ENCODE assay signal across 8 cellular contexts in the genomic region with DNA sequence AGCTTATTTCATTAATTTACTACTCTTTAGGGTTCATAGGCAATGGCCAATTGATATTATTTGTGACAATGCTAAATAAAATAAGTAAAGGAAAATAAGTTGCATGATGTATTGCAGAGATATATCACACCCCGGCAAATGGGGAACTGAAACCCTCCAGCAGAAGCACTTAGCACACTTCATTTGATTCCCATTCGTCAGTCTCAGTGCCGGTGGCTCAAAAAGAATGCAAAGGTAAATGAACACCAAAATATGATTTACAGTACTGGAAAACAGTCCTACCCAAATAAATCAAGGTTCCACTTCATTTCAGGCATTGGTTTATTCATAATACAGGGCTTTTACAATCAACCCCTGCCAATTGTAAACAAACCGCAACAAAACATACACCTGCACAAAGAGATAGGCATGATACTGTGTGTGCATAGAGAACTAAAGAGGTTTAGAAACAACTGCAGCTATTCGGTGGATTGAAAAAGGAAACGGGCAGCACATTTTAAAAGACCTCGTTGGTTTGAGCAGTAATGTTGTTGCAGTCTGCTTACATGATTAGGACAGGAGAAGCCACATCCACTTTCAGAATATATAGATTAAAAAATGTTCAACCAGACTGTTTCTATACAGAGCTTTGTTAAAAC.
DNase-seq lines count a peak whose midpoint lies in the region; ATAC-seq and TF ChIP-seq lines count a peak whose summit lies in the region.

No MANE protein-coding gene starts in this region.

- no peaks in the 10 kb centered on the region for H3K36me3 ChIP-seq in gastrocnemius medialis

- no peak overlapping the region for H3K27ac Mint-ChIP-seq in activated T-helper 2 cell treated with anti-CD3 and anti-CD28 coated beads, Interferon-gamma antibody, Interleukin-2, Interleukin-4, amounts not matched to agents 10 μg/mL and 5 μg/mL and 100 μg/mL, durations not matched to agents 14 hours and 24 hours and 36 hours

- no peaks in the 10 kb centered on the region for H3K9me3 Mint-ChIP-seq in activated T-helper 2 cell treated with anti-CD3 and anti-CD28 coated beads, Interferon-gamma antibody, Interleukin-2, Interleukin-4, amounts not matched to agents 10 μg/mL and 5 μg/mL and 100 μg/mL, durations not matched to agents 14 hours and 24 hours and 36 hours

- no peak overlapping the region for H3K4me3 ChIP-seq in gastrocnemius medialis

- DNase-seq in NAMALWA (ENCODE audit: low spot score) (peak; percentile 83), hypothalamus (lab: John Stamatoyannopoulos, UW) (no peak), glomerular visceral epithelial cell (ENCODE audit: extremely low spot score) (no peak), gastrocnemius medialis (no peak)
- DNase-seq in activated T-helper 2 cell treated with anti-CD3 and anti-CD28 coated beads, Interferon-gamma antibody, Interleukin-2, Interleukin-4, amounts not matched to agents 10 μg/mL and 5 μg/mL and 100 μg/mL, durations not matched to agents 14 hours and 24 hours and 36 hours (ENCODE audit: low spot score): no peak

- no peak overlapping the region for H3K27ac ChIP-seq in gastrocnemius medialis

- peaks cover 8% of the 10 kb centered on the region for H3K27me3 Mint-ChIP-seq in activated T-helper 2 cell treated with anti-CD3 and anti-CD28 coated beads, Interferon-gamma antibody, Interleukin-2, Interleukin-4, amounts not matched to agents 10 μg/mL and 5 μg/mL and 100 μg/mL, durations not matched to agents 14 hours and 24 hours and 36 hours (ENCODE audit: low read depth)

- intact Hi-C loops in activated T-helper 2 cell treated with anti-CD3 and anti-CD28 coated beads, Interferon-gamma antibody, Interleukin-2, Interleukin-4, amounts not matched to agents 10 μg/mL and 5 μg/mL and 100 μg/mL, durations not matched to agents 14 hours and 24 hours and 36 hours (cut with micrococcal nuclease): no loop called here
- intact Hi-C loops in gastrocnemius medialis (cut with DNase I; ENCODE audit: low total_unique reads): no loop called here

- TF ChIP-seq POLR2A in gastrocnemius medialis (IDR thresholded peaks at IDR 0.05): no peak

- H3K4me3 Mint-ChIP-seq in activated T-helper 2 cell treated with anti-CD3 and anti-CD28 coated beads, Interferon-gamma antibody, Interleukin-2, Interleukin-4, amounts not matched to agents 10 μg/mL and 5 μg/mL and 100 μg/mL, durations not matched to agents 14 hours and 24 hours and 36 hours (ENCODE audit: low read depth): peak overlapping the region; percentile 7

- no peak for TF ChIP-seq CTCF in gastrocnemius medialis (IDR thresholded peaks at IDR 0.05 in 4 of 5, conservative IDR thresholded peaks at IDR 0.05 in 1 of 5)

- peaks cover 8% of the 10 kb centered on the region for H3K4me1 Mint-ChIP-seq in activated T-helper 2 cell treated with anti-CD3 and anti-CD28 coated beads, Interferon-gamma antibody, Interleukin-2, Interleukin-4, amounts not matched to agents 10 μg/mL and 5 μg/mL and 100 μg/mL, durations not matched to agents 14 hours and 24 hours and 36 hours (ENCODE audit: low read depth)

- H3K4me1 ChIP-seq in gastrocnemius medialis: no peaks in the 10 kb centered on the region

- H3K27me3 ChIP-seq in gastrocnemius medialis: no peaks in the 10 kb centered on the region

- ATAC-seq in GM18870 (IDR thresholded peaks at IDR 0.05; ENCODE audit: unreplicated experiment) (peak; percentile 99), HG02678 (IDR thresholded peaks at IDR 0.05; ENCODE audit: unreplicated experiment) (peak; percentile 96), gastrocnemius medialis (no peak)
- ATAC-seq in activated CD4-positive, CD25-positive, alpha-beta regulatory T cell treated with anti-CD3 and anti-CD28 coated beads, Interleukin-2, amount 50 U/mL, for 24 hours: no peak

- in situ Hi-C loops in gastrocnemius medialis (cut with MboI; ENCODE audit: low sequenced_read_pairs in 4 of 4): no loop called here

- H3K9me3 ChIP-seq in gastrocnemius medialis: no peaks in the 10 kb centered on the region

- H3K36me3 Mint-ChIP-seq in activated T-helper 2 cell treated with anti-CD3 and anti-CD28 coated beads, Interferon-gamma antibody, Interleukin-2, Interleukin-4, amounts not matched to agents 10 μg/mL and 5 μg/mL and 100 μg/mL, durations not matched to agents 14 hours and 24 hours and 36 hours (ENCODE audit: low read depth): no peaks in the 10 kb centered on the region

Comparison
In these comparisons a context has a peak if more than half of its experiments do, and no peak if none do; other contexts are left out.
1. ATAC-seq: peak in GM18870 (single experiment) and HG02678 (single experiment); none in activated CD4-positive, CD25-positive, alpha-beta regulatory T cell treated with anti-CD3 and anti-CD28 coated beads, Interleukin-2, amount 50 U/mL, for 24 hours (0 of 2) and gastrocnemius medialis (0 of 2).